Comparison of ENCODE assay signal across 2 cellular contexts in the genomic region with DNA sequence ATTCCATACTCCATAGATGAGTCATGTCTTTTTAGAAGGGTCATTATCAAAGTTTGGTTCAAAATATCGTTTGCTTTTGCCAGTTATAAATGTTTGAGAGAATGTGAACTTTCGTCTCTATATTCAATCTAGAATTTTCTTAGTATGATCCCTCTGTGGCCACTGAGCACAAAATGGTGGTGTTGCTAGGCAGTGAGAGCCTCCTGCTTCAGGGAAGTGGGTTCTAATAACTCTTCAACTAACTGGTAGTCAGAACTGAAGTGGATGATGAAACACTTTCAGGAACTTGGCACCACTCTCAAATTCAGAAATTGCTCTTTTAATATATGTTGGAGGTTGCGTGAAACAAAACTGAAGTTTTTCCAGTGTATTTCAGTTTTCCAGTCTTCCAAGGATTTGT.
TF ChIP-seq lines count a peak whose summit lies in the region.

No MANE protein-coding gene starts in this region.

TF ChIP-seq in SK-N-SH, 30 proteins besides CTCF, POLR2A, EP300 and RAD21 (continued from another document):
- TF ChIP-seq FOXJ3 (CRISPR knock-in tag; IDR thresholded peaks at IDR 0.05) (no peak), CHD2 (IDR thresholded peaks at IDR 0.05; ENCODE audit: low read length, partially characterized antibody) (no peak), TCF12 (IDR thresholded peaks at IDR 0.05) (no peak), SIN3A (IDR thresholded peaks at IDR 0.05; ENCODE audit: borderline replicate concordance, low read depth, low read length) (no peak)
- TF ChIP-seq, protein P1, sequence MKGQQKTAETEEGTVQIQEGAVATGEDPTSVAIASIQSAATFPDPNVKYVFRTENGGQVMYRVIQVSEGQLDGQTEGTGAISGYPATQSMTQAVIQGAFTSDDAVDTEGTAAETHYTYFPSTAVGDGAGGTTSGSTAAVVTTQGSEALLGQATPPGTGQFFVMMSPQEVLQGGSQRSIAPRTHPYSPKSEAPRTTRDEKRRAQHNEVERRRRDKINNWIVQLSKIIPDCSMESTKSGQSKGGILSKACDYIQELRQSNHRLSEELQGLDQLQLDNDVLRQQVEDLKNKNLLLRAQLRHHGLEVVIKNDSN (IDR thresholded peaks at IDR 0.05; ENCODE audit: borderline replicate concordance, low read depth): no peak

TF ChIP-seq in SK-N-SH treated with all-trans-retinoic acid at 6 μM for 48 hours, 23 proteins besides CTCF, POLR2A, EP300 and RAD21 (continued from another document):
- TF ChIP-seq, protein P2, sequence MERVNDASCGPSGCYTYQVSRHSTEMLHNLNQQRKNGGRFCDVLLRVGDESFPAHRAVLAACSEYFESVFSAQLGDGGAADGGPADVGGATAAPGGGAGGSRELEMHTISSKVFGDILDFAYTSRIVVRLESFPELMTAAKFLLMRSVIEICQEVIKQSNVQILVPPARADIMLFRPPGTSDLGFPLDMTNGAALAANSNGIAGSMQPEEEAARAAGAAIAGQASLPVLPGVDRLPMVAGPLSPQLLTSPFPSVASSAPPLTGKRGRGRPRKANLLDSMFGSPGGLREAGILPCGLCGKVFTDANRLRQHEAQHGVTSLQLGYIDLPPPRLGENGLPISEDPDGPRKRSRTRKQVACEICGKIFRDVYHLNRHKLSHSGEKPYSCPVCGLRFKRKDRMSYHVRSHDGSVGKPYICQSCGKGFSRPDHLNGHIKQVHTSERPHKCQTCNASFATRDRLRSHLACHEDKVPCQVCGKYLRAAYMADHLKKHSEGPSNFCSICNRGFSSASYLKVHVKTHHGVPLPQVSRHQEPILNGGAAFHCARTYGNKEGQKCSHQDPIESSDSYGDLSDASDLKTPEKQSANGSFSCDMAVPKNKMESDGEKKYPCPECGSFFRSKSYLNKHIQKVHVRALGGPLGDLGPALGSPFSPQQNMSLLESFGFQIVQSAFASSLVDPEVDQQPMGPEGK (CRISPR knock-in tag; IDR thresholded peaks at IDR 0.05; ENCODE audit: borderline replicate concordance): no peak
- no peak for TF ChIP-seq ZFP30 (CRISPR knock-in tag; IDR thresholded peaks at IDR 0.05)
- no peak for TF ChIP-seq TOX (CRISPR knock-in tag; IDR thresholded peaks at IDR 0.05; ENCODE audit: borderline replicate concordance)
- TF ChIP-seq ZNF565 (CRISPR knock-in tag; conservative IDR thresholded peaks at IDR 0.05; ENCODE audit: low read depth): no peak
- TF ChIP-seq, protein P3, sequence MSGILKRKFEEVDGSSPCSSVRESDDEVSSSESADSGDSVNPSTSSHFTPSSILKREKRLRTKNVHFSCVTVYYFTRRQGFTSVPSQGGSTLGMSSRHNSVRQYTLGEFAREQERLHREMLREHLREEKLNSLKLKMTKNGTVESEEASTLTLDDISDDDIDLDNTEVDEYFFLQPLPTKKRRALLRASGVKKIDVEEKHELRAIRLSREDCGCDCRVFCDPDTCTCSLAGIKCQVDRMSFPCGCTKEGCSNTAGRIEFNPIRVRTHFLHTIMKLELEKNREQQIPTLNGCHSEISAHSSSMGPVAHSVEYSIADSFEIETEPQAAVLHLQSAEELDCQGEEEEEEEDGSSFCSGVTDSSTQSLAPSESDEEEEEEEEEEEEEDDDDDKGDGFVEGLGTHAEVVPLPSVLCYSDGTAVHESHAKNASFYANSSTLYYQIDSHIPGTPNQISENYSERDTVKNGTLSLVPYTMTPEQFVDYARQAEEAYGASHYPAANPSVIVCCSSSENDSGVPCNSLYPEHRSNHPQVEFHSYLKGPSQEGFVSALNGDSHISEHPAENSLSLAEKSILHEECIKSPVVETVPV (CRISPR knock-in tag; IDR thresholded peaks at IDR 0.05): no peak
- TF ChIP-seq, protein P4, sequence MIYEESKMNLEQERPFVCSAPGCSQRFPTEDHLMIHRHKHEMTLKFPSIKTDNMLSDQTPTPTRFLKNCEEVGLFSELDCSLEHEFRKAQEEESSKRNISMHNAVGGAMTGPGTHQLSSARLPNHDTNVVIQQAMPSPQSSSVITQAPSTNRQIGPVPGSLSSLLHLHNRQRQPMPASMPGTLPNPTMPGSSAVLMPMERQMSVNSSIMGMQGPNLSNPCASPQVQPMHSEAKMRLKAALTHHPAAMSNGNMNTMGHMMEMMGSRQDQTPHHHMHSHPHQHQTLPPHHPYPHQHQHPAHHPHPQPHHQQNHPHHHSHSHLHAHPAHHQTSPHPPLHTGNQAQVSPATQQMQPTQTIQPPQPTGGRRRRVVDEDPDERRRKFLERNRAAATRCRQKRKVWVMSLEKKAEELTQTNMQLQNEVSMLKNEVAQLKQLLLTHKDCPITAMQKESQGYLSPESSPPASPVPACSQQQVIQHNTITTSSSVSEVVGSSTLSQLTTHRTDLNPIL (CRISPR knock-in tag; IDR thresholded peaks at IDR 0.05; ENCODE audit: low read depth): no peak
